In the genomic region with DNA sequence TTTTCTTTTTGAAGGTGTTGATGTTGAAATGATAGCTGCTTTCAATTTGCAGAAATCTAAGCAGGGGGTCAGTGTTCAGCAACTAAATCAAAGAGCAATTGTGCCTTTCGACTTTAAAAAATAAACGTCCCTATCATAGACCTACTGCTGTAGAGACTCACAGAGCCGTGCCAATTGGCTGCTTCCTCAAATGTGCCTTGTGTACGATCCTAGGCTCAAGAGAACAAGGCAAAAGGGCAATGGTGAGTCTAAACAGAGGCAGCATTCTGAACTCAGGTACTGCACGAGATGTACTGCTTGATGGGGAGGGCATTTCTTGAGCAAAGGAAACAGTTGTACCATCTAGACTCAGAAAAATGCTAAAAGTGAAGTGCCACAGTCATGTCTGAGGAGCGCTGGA, we compare ENCODE assay signal across 21 cellular contexts. TPM values are rescaled to one million over a fixed set of nuclear protein-coding genes. Genes with fewer than 3 reads are reported as not detected.
DNase-seq lines count a peak whose midpoint lies in the region; ATAC-seq and TF ChIP-seq lines count a peak whose summit lies in the region.
"Had no signal": no experiment of that assay in that cellular context is flagged by ENCODE, and none has a peak within 500 bp of the region (broad histone marks: within the 10 kb centered on the region; RNA-seq: fewer than 3 reads in every experiment).

No MANE protein-coding gene starts in this region.

- no peaks in the 10 kb centered on the region for H3K27me3 ChIP-seq in right atrium auricular region
- H3K27me3 ChIP-seq in mesendoderm (ENCODE audit: insufficient read depth, low read length, poor library complexity) = no peaks in the 10 kb centered on the region
- no peaks in the 10 kb centered on the region for H3K27me3 ChIP-seq in thyroid gland

- ATAC-seq in Right ventricle myocardium superior (ENCODE audit: poor library complexity) (peak; percentile 58), WTC11 (no peak)
- ATAC-seq in activated CD8-positive, alpha-beta T cell treated with anti-CD3 and anti-CD28 coated beads for 36 hours = no peak
- ATAC-seq: A549, GM23338 had no signal

- H3K36me3 Mint-ChIP-seq in WTC11 = no peaks in the 10 kb centered on the region
- H3K36me3 Mint-ChIP-seq in activated CD8-positive, alpha-beta T cell treated with anti-CD3 and anti-CD28 coated beads for 36 hours (ENCODE audit: low read depth) = no peaks in the 10 kb centered on the region
- H3K36me3 Mint-ChIP-seq: CD14-positive monocyte; CD4-positive, alpha-beta memory T cell had no signal

- no peak overlapping the region for H3K4me2 ChIP-seq in mesendoderm (ENCODE audit: low read length)
- H3K4me2 ChIP-seq: A549, BLaER1, GM23338 had no signal

- no peak for TF ChIP-seq POLR2A in thyroid gland (IDR thresholded peaks at IDR 0.05)

- CTCF ChIA-PET in WTC11 (lab: Charles Lee) = no interaction called here
- CTCF ChIA-PET in activated CD8-positive, alpha-beta T cell treated with anti-CD3 and anti-CD28 coated beads for 36 hours (lab: Charles Lee) = no interaction called here

- no peaks in the 10 kb centered on the region for H3K4me1 ChIP-seq in right atrium auricular region
- H3K4me1 ChIP-seq in mesendoderm (ENCODE audit: control insufficient read depth, low read depth, low read length) = no peaks in the 10 kb centered on the region
- H3K4me1 ChIP-seq in thyroid gland = no peaks in the 10 kb centered on the region
- H3K4me1 ChIP-seq: A549, BLaER1 had no signal

- H3K79me2 ChIP-seq in mesendoderm (ENCODE audit: control insufficient read depth, insufficient read depth, low read length) = no peaks in the 10 kb centered on the region

- no peak overlapping the region for H4K5ac ChIP-seq in mesendoderm (ENCODE audit: low read length)

- H4K8ac ChIP-seq in mesendoderm (ENCODE audit: low read depth, low read length) = no peak overlapping the region

- H3K79me1 ChIP-seq in mesendoderm (ENCODE audit: low read length) = no peaks in the 10 kb centered on the region

- POLR2A ChIA-PET in WTC11 (lab: Charles Lee) = no interaction called here
- POLR2A ChIA-PET in activated CD8-positive, alpha-beta T cell treated with anti-CD3 and anti-CD28 coated beads for 36 hours (lab: Charles Lee) = no interaction called here

- no peak overlapping the region for H2BK120ac ChIP-seq in mesendoderm (ENCODE audit: low read depth, low read length)

- no peak overlapping the region for H3K27ac ChIP-seq in right atrium auricular region
- no peak overlapping the region for H3K27ac ChIP-seq in SK-N-MC
- no peak overlapping the region for H3K27ac ChIP-seq in mesendoderm (ENCODE audit: low read depth, low read length)
- H3K27ac ChIP-seq in thyroid gland = no peak overlapping the region
- H3K27ac ChIP-seq: 22Rv1, A549, BLaER1, HL-60 had no signal

- H3K9me3 ChIP-seq in right atrium auricular region (no peaks in the 10 kb centered on the region), SK-N-MC (ENCODE audit: low read depth, low read length) (no peaks in the 10 kb centered on the region), thyroid gland (no peaks in the 10 kb centered on the region)
- H3K9me3 ChIP-seq: A549 had no signal

- TF ChIP-seq CTCF in right atrium auricular region (IDR thresholded peaks at IDR 0.05) (no peak), thyroid gland (IDR thresholded peaks at IDR 0.05) (no peak), WTC11 (IDR thresholded peaks at IDR 0.05) (no peak)
- no peak for TF ChIP-seq CTCF in activated CD8-positive, alpha-beta T cell treated with anti-CD3 and anti-CD28 coated beads for 36 hours (IDR thresholded peaks at IDR 0.05)

- peak overlapping the region; percentile 17 for H3K56ac ChIP-seq in mesendoderm (ENCODE audit: low read length)

- H3K36me3 ChIP-seq in right atrium auricular region = no peaks in the 10 kb centered on the region
- H3K36me3 ChIP-seq in SK-N-MC (ENCODE audit: insufficient read depth, low read length) = no peaks in the 10 kb centered on the region
- H3K36me3 ChIP-seq in mesendoderm (ENCODE audit: control insufficient read depth, insufficient read depth, low read length) = no peaks in the 10 kb centered on the region
- H3K36me3 ChIP-seq in thyroid gland = no peaks in the 10 kb centered on the region
- H3K36me3 ChIP-seq: BLaER1 had no signal

- H2BK15ac ChIP-seq in mesendoderm (replicated peaks; ENCODE audit: low read depth) = no peak overlapping the region

- no peak overlapping the region for H3K23ac ChIP-seq in mesendoderm (ENCODE audit: low read length)

- no peak overlapping the region for H2BK5ac ChIP-seq in mesendoderm (ENCODE audit: low read length)

- intact Hi-C loops in Right ventricle myocardium superior (cut with DNase I) = no loop called here
- intact Hi-C loops in thyroid gland (cut with DNase I) = no loop called here
- intact Hi-C loops in activated CD8-positive, alpha-beta T cell treated with anti-CD3 and anti-CD28 coated beads for 36 hours (cut with micrococcal nuclease) = no loop called here

- H3K9me3 Mint-ChIP-seq in WTC11 = no peaks in the 10 kb centered on the region
- no peaks in the 10 kb centered on the region for H3K9me3 Mint-ChIP-seq in activated CD8-positive, alpha-beta T cell treated with anti-CD3 and anti-CD28 coated beads for 36 hours
- H3K9me3 Mint-ChIP-seq: GM23338, HFFc6 had no signal

- H3K4me3 ChIP-seq in right atrium auricular region (no peak overlapping the region), SK-N-MC (peak overlapping the region; percentile 44; the same call in 1 of the 2 replicates), mesendoderm (ENCODE audit: low read length) (no peak overlapping the region), thyroid gland (replicated peaks in 1 of 3) (no peak overlapping the region)
- H3K4me3 ChIP-seq: A549, BLaER1, GM23338 had no signal

- DNase-seq in Right ventricle myocardium superior (no peak), right atrium auricular region (ENCODE audit: low spot score) (no peak), SK-N-MC (ENCODE audit: low read depth, low spot score) (no peak), mesendoderm (no peak), thyroid gland (peak; percentile 17 to 20), WTC11 (ENCODE audit: low spot score) (no peak), mesenteric fat pad (ENCODE audit: low spot score) (no peak)
- no peak for DNase-seq in activated CD8-positive, alpha-beta T cell treated with anti-CD3 and anti-CD28 coated beads for 36 hours
- DNase-seq: AML-193; CD4-positive, alpha-beta memory T cell; DMS153; DMS79 treated with DMSO at 0.1 percent for 48 hours; GF-D8; HCEC 1CT; HFFc6 had no signal

- WGBS in mesendoderm (ENCODE audit: extremely low coverage, insufficient coverage, low lambda C conversion rate) = no CpG with 5 or more reads among the region's 6 CpGs
- WGBS in thyroid gland, 2 donors = 44 to 47% methylated on average over 6 of the region's 6 CpGs

- H3K4ac ChIP-seq in mesendoderm (ENCODE audit: low read depth, low read length) = no peak overlapping the region

- no peak overlapping the region for H2AK5ac ChIP-seq in mesendoderm (ENCODE audit: low read length)

- peaks cover 6% of the 10 kb centered on the region; the same call in 1 of the 2 replicates for H3K4me1 Mint-ChIP-seq in WTC11
- no peaks in the 10 kb centered on the region for H3K4me1 Mint-ChIP-seq in activated CD8-positive, alpha-beta T cell treated with anti-CD3 and anti-CD28 coated beads for 36 hours (ENCODE audit: low read depth)
- H3K4me1 Mint-ChIP-seq: CD4-positive, alpha-beta memory T cell; GM23338 had no signal

- H3K27ac Mint-ChIP-seq in WTC11 = no peak overlapping the region
- no peak overlapping the region for H3K27ac Mint-ChIP-seq in activated CD8-positive, alpha-beta T cell treated with anti-CD3 and anti-CD28 coated beads for 36 hours
- H3K27ac Mint-ChIP-seq: CD14-positive monocyte; CD4-positive, alpha-beta memory T cell; GM23338; HFFc6 had no signal

- H3K9ac ChIP-seq in SK-N-MC (ENCODE audit: insufficient read length) = no peak overlapping the region
- no peak overlapping the region for H3K9ac ChIP-seq in mesendoderm (ENCODE audit: low read length)
- H3K9ac ChIP-seq: BLaER1 had no signal

- no peak overlapping the region for H3K4me3 Mint-ChIP-seq in WTC11
- no peak overlapping the region for H3K4me3 Mint-ChIP-seq in activated CD8-positive, alpha-beta T cell treated with anti-CD3 and anti-CD28 coated beads for 36 hours
- H3K4me3 Mint-ChIP-seq: CD14-positive monocyte; CD4-positive, alpha-beta memory T cell; GM23338; HFFc6 had no signal

- no peaks in the 10 kb centered on the region for H3K27me3 Mint-ChIP-seq in WTC11 (ENCODE audit: low read depth)
- H3K27me3 Mint-ChIP-seq in activated CD8-positive, alpha-beta T cell treated with anti-CD3 and anti-CD28 coated beads for 36 hours = peaks cover 2% of the 10 kb centered on the region

- no peak overlapping the region for H3K18ac ChIP-seq in mesendoderm (ENCODE audit: low read length)

TF ChIP-seq in WTC11, 78 proteins besides CTCF, POLR2A, EP300 and RAD21:
- no peak for TF ChIP-seq ZNF396 (CRISPR knock-in tag; IDR thresholded peaks at IDR 0.05; ENCODE audit: borderline replicate concordance)

RNA-seq across cellular contexts. Expression of gene OPHN1, which starts 29.8 kb away (rescaled TPM):
- total RNA-seq in Right ventricle myocardium superior (4.3 TPM), right atrium auricular region (1 to 10 TPM; 2.5 to 4.3 TPM), thyroid gland (10 to 100 TPM in 3 of 4 donors, 1 to 10 TPM in 1; 7.0 to 11.5 (median 10.5) TPM), WTC11 (2021) (3.7 to 4.7 TPM (median 4.4 TPM) in 3 replicates), mesenteric fat pad (4.8 TPM)
- polyA plus RNA-seq in mesendoderm (2013, experiment 1 of 2) = 0.95 TPM
- polyA plus RNA-seq in mesendoderm (2013, experiment 2 of 2) = 1.3 TPM
- under 1 TPM in 1 of 2 experiments, not detected in 1; 0.04 TPM for total RNA-seq in activated CD8-positive, alpha-beta T cell treated with anti-CD3 and anti-CD28 coated beads for 36 hours

Comparison
In these comparisons a context has a peak if more than half of its experiments do, and no peak if none do; other contexts are left out.
1. DNase-seq: peak in thyroid gland (2 of 2); none in Right ventricle myocardium superior (single experiment), right atrium auricular region (single experiment), SK-N-MC (single experiment), mesendoderm (single experiment), WTC11 (single experiment), activated CD8-positive, alpha-beta T cell treated with anti-CD3 and anti-CD28 coated beads for 36 hours (single experiment) and mesenteric fat pad (single experiment).